In genomic region chr9:21806644-21807043, GRCh38 we compare ENCODE assay signal across 14 cellular contexts. TPM values are rescaled to one million over a fixed set of nuclear protein-coding genes. Genes with fewer than 3 reads are reported as not detected.
DNase-seq lines count a peak whose midpoint lies in the region; ATAC-seq and TF ChIP-seq lines count a peak whose summit lies in the region.
"Had no signal": no experiment of that assay in that cellular context is flagged by ENCODE, and none has a peak within 500 bp of the region (broad histone marks: within the 10 kb centered on the region; RNA-seq: fewer than 3 reads in every experiment).

No MANE protein-coding gene starts in this region.

- peak overlapping the region; percentile 38 for H3K27ac ChIP-seq in effector memory CD4-positive, alpha-beta T cell (ENCODE audit: insufficient read depth, low read length, poor library complexity, severe bottlenecking)

- no peaks in the 10 kb centered on the region for H3K27me3 ChIP-seq in effector memory CD4-positive, alpha-beta T cell (replicated peaks; ENCODE audit: control insufficient read depth, insufficient read depth, low read length, poor library complexity, severe bottlenecking)
- H3K27me3 ChIP-seq: dorsolateral prefrontal cortex had no signal

- H3K9me3 ChIP-seq in effector memory CD4-positive, alpha-beta T cell (ENCODE audit: control insufficient read depth, low read length) = no peaks in the 10 kb centered on the region
- H3K9me3 ChIP-seq in mucosa of descending colon = no peaks in the 10 kb centered on the region

- peaks cover 7% of the 10 kb centered on the region for H3K36me3 ChIP-seq in effector memory CD4-positive, alpha-beta T cell (ENCODE audit: control insufficient read depth, insufficient read depth, low read length)
- H3K36me3 ChIP-seq in mucosa of descending colon (ENCODE audit: low read depth) = no peaks in the 10 kb centered on the region

- intact Hi-C loops in left ventricle myocardium superior (cut with micrococcal nuclease) = no loop called here
- intact Hi-C loops in cardiac septum (cut with DNase I) = no loop called here
- intact Hi-C loops in posterior cingulate gyrus (cut with DNase I) = no loop called here
- intact Hi-C loops in mucosa of descending colon (cut with DNase I, micrococcal nuclease) = no loop called here

- H3K4me3 ChIP-seq in effector memory CD4-positive, alpha-beta T cell (ENCODE audit: insufficient read depth, low read depth, low read length, poor library complexity, severe bottlenecking) = no peak overlapping the region
- H3K4me3 ChIP-seq in mucosa of descending colon = no peak overlapping the region
- H3K4me3 ChIP-seq: dorsolateral prefrontal cortex had no signal

- ATAC-seq in left ventricle myocardium superior = peak; percentile 3
- no peak for ATAC-seq in mucosa of descending colon
- ATAC-seq: GM23338, left colon, WTC11 had no signal

- peaks cover 8% of the 10 kb centered on the region for H3K4me1 ChIP-seq in effector memory CD4-positive, alpha-beta T cell (ENCODE audit: control insufficient read depth, insufficient read depth, low read length, poor library complexity, severe bottlenecking)
- H3K4me1 ChIP-seq in mucosa of descending colon (ENCODE audit: low read depth) = peaks cover 2% of the 10 kb centered on the region

- no peak for TF ChIP-seq CTCF in mucosa of descending colon (IDR thresholded peaks at IDR 0.05)

- DNase-seq in left ventricle myocardium superior (peak; percentile 40), cardiac septum (ENCODE audit: low spot score) (no peak), NCI-H1092 (lab: John Stamatoyannopoulos, UW) (peak; percentile 18), SKM-1 (lab: John Stamatoyannopoulos, UW; ENCODE audit: unreplicated experiment) (no peak), posterior cingulate gyrus (no peak), OCI-M2 (lab: John Stamatoyannopoulos, UW; ENCODE audit: unreplicated experiment) (no peak), mucosa of descending colon (no peak)
- no peak for DNase-seq in effector memory CD4-positive, alpha-beta T cell
- DNase-seq: dorsolateral prefrontal cortex, left colon, NCI-H2171, NCI-H748 treated with DMSO at 0.1 percent for 48 hours had no signal

RNA-seq across cellular contexts. Expression of gene MTAP, which starts 4.2 kb away (rescaled TPM):
- 25.7 TPM for total RNA-seq in left ventricle myocardium superior
- 13.0 TPM for total RNA-seq in cardiac septum
- total RNA-seq in mucosa of descending colon = 10 to 100 TPM; 28.6 to 42.7 (median 32.4) TPM

Comparison
In these comparisons a context has a peak if more than half of its experiments do, and no peak if none do; other contexts are left out.
1. DNase-seq: peak in left ventricle myocardium superior (single experiment) and NCI-H1092 (single experiment); none in cardiac septum (single experiment), effector memory CD4-positive, alpha-beta T cell (0 of 3), SKM-1 (single experiment), posterior cingulate gyrus (0 of 10), OCI-M2 (single experiment) and mucosa of descending colon (0 of 3).